In the genomic region with DNA sequence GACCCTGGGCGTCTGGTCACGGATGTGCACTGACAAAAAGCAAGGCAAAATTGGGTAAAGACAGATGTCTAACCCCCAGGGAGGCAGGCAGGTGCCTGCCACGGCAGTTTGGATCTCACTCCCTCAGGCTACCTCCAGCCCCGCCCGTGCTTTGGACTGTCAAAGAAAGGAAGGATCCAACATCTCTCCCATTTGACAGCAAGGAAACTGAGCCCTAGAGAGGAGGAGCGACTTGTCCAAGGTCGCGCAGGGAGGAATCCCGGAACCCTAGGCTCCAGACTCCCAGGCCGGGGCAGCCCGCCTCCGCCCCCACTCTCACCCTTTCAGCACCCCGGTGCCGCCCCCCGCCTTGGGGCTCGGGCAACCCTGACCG, we compare ENCODE assay signal across 5 cellular contexts.
TF ChIP-seq lines count a peak whose summit lies in the region.

No MANE protein-coding gene starts in this region.

TF ChIP-seq in SK-N-SH, 30 proteins besides CTCF, POLR2A, EP300 and RAD21:
- TF ChIP-seq, protein P1, sequence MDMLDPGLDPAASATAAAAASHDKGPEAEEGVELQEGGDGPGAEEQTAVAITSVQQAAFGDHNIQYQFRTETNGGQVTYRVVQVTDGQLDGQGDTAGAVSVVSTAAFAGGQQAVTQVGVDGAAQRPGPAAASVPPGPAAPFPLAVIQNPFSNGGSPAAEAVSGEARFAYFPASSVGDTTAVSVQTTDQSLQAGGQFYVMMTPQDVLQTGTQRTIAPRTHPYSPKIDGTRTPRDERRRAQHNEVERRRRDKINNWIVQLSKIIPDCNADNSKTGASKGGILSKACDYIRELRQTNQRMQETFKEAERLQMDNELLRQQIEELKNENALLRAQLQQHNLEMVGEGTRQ (IDR thresholded peaks at IDR 0.05; ENCODE audit: borderline replicate concordance, low read depth, low read length), result no peak
- TF ChIP-seq EZH2phosphoT487 (IDR thresholded peaks at IDR 0.05; ENCODE audit: borderline replicate concordance, low read depth) (no peak), SIN3A (IDR thresholded peaks at IDR 0.05; ENCODE audit: borderline replicate concordance, low read depth, low read length) (0 out of 2 replicates have a peak, but pooled peaks have one; percentile 43)

TF ChIP-seq in SK-N-SH treated with all-trans-retinoic acid at 6 μM for 48 hours, 23 proteins besides CTCF, POLR2A, EP300 and RAD21 (continues in another document):
- TF ChIP-seq ZNF565 (CRISPR knock-in tag; conservative IDR thresholded peaks at IDR 0.05; ENCODE audit: low read depth) (no peak), CSDC2 (CRISPR knock-in tag; IDR thresholded peaks at IDR 0.05) (no peak), ZNF70 (CRISPR knock-in tag; IDR thresholded peaks at IDR 0.05) (no peak), TCF4 (CRISPR knock-in tag; IDR thresholded peaks at IDR 0.05; ENCODE audit: borderline replicate concordance) (no peak), GLIS3 (CRISPR knock-in tag; IDR thresholded peaks at IDR 0.05) (no peak), PPARA (CRISPR knock-in tag; IDR thresholded peaks at IDR 0.05; ENCODE audit: borderline replicate concordance) (no peak), TOX (CRISPR knock-in tag; IDR thresholded peaks at IDR 0.05; ENCODE audit: borderline replicate concordance) (no peak), ZNF8 (CRISPR knock-in tag; IDR thresholded peaks at IDR 0.05) (no peak), ZFP30 (CRISPR knock-in tag; IDR thresholded peaks at IDR 0.05) (no peak), ESRRG (CRISPR knock-in tag; IDR thresholded peaks at IDR 0.05) (no peak)
- TF ChIP-seq, protein P2, sequence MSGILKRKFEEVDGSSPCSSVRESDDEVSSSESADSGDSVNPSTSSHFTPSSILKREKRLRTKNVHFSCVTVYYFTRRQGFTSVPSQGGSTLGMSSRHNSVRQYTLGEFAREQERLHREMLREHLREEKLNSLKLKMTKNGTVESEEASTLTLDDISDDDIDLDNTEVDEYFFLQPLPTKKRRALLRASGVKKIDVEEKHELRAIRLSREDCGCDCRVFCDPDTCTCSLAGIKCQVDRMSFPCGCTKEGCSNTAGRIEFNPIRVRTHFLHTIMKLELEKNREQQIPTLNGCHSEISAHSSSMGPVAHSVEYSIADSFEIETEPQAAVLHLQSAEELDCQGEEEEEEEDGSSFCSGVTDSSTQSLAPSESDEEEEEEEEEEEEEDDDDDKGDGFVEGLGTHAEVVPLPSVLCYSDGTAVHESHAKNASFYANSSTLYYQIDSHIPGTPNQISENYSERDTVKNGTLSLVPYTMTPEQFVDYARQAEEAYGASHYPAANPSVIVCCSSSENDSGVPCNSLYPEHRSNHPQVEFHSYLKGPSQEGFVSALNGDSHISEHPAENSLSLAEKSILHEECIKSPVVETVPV (CRISPR knock-in tag; IDR thresholded peaks at IDR 0.05), result no peak
- TF ChIP-seq, protein P3, sequence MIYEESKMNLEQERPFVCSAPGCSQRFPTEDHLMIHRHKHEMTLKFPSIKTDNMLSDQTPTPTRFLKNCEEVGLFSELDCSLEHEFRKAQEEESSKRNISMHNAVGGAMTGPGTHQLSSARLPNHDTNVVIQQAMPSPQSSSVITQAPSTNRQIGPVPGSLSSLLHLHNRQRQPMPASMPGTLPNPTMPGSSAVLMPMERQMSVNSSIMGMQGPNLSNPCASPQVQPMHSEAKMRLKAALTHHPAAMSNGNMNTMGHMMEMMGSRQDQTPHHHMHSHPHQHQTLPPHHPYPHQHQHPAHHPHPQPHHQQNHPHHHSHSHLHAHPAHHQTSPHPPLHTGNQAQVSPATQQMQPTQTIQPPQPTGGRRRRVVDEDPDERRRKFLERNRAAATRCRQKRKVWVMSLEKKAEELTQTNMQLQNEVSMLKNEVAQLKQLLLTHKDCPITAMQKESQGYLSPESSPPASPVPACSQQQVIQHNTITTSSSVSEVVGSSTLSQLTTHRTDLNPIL (CRISPR knock-in tag; IDR thresholded peaks at IDR 0.05; ENCODE audit: low read depth), result no peak

TF ChIP-seq in GM23338, 12 proteins besides CTCF, POLR2A, EP300 and RAD21:
- TF ChIP-seq CREB1 (CRISPR knock-in tag; IDR thresholded peaks at IDR 0.05; ENCODE audit: low read depth) (no peak), EZH2 (IDR thresholded peaks at IDR 0.05; ENCODE audit: low read depth, unreplicated experiment) (no peak), JUNB (IDR thresholded peaks at IDR 0.05; ENCODE audit: unreplicated experiment) (no peak), ZNF331 (CRISPR knock-in tag; IDR thresholded peaks at IDR 0.05; ENCODE audit: low read depth) (no peak)

TF ChIP-seq in GM12878, 131 proteins besides CTCF, POLR2A, EP300 and RAD21 (continues in another document):
- TF ChIP-seq IKZF2 (IDR thresholded peaks at IDR 0.05) (peak; percentile 80; a peak in 1 of 4 replicates), RELA (IDR thresholded peaks at IDR 0.05; ENCODE audit: borderline replicate concordance, partially characterized antibody) (no peak), IRF4 (IDR thresholded peaks at IDR 0.05; ENCODE audit: low read depth, low read length) (0 out of 2 replicates have a peak, but pooled peaks have one; percentile 14), EGR1 (IDR thresholded peaks at IDR 0.05; ENCODE audit: borderline replicate concordance in 1 of 2, low read depth in 2 of 2, low read length in 2 of 2) (peak in 1 of 2 experiments; percentile 67; a peak in 1 of 3 replicates), FOXM1 (IDR thresholded peaks at IDR 0.05; ENCODE audit: low read depth, low read length) (0 out of 2 replicates have a peak, but pooled peaks have one; percentile 5), MEF2B (IDR thresholded peaks at IDR 0.05; ENCODE audit: partially characterized antibody, poor library complexity, severe bottlenecking) (peak; percentile 73)
- TF ChIP-seq, protein P4, sequence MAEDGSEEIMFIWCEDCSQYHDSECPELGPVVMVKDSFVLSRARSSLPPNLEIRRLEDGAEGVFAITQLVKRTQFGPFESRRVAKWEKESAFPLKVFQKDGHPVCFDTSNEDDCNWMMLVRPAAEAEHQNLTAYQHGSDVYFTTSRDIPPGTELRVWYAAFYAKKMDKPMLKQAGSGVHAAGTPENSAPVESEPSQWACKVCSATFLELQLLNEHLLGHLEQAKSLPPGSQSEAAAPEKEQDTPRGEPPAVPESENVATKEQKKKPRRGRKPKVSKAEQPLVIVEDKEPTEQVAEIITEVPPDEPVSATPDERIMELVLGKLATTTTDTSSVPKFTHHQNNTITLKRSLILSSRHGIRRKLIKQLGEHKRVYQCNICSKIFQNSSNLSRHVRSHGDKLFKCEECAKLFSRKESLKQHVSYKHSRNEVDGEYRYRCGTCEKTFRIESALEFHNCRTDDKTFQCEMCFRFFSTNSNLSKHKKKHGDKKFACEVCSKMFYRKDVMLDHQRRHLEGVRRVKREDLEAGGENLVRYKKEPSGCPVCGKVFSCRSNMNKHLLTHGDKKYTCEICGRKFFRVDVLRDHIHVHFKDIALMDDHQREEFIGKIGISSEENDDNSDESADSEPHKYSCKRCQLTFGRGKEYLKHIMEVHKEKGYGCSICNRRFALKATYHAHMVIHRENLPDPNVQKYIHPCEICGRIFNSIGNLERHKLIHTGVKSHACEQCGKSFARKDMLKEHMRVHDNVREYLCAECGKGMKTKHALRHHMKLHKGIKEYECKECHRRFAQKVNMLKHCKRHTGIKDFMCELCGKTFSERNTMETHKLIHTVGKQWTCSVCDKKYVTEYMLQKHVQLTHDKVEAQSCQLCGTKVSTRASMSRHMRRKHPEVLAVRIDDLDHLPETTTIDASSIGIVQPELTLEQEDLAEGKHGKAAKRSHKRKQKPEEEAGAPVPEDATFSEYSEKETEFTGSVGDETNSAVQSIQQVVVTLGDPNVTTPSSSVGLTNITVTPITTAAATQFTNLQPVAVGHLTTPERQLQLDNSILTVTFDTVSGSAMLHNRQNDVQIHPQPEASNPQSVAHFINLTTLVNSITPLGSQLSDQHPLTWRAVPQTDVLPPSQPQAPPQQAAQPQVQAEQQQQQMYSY (CRISPR knock-in tag; IDR thresholded peaks at IDR 0.05), result no peak
- TF ChIP-seq, protein P5, sequence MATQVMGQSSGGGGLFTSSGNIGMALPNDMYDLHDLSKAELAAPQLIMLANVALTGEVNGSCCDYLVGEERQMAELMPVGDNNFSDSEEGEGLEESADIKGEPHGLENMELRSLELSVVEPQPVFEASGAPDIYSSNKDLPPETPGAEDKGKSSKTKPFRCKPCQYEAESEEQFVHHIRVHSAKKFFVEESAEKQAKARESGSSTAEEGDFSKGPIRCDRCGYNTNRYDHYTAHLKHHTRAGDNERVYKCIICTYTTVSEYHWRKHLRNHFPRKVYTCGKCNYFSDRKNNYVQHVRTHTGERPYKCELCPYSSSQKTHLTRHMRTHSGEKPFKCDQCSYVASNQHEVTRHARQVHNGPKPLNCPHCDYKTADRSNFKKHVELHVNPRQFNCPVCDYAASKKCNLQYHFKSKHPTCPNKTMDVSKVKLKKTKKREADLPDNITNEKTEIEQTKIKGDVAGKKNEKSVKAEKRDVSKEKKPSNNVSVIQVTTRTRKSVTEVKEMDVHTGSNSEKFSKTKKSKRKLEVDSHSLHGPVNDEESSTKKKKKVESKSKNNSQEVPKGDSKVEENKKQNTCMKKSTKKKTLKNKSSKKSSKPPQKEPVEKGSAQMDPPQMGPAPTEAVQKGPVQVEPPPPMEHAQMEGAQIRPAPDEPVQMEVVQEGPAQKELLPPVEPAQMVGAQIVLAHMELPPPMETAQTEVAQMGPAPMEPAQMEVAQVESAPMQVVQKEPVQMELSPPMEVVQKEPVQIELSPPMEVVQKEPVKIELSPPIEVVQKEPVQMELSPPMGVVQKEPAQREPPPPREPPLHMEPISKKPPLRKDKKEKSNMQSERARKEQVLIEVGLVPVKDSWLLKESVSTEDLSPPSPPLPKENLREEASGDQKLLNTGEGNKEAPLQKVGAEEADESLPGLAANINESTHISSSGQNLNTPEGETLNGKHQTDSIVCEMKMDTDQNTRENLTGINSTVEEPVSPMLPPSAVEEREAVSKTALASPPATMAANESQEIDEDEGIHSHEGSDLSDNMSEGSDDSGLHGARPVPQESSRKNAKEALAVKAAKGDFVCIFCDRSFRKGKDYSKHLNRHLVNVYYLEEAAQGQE (IDR thresholded peaks at IDR 0.05; ENCODE audit: low read depth, low read length), result no peak

TF ChIP-seq in HepG2, 621 proteins besides CTCF, POLR2A, EP300 and RAD21 (continues in another document):
- TF ChIP-seq, protein P6, sequence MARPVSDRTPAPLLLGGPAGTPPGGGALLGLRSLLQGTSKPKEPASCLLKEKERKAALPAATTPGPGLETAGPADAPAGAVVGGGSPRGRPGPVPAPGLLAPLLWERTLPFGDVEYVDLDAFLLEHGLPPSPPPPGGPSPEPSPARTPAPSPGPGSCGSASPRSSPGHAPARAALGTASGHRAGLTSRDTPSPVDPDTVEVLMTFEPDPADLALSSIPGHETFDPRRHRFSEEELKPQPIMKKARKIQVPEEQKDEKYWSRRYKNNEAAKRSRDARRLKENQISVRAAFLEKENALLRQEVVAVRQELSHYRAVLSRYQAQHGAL (CRISPR knock-in tag; IDR thresholded peaks at IDR 0.05; ENCODE audit: not compliant biosample characterization), result no peak
- peak; percentile 89 for TF ChIP-seq ZNF629 (CRISPR knock-in tag; conservative IDR thresholded peaks at IDR 0.05)
- TF ChIP-seq, protein P7, sequence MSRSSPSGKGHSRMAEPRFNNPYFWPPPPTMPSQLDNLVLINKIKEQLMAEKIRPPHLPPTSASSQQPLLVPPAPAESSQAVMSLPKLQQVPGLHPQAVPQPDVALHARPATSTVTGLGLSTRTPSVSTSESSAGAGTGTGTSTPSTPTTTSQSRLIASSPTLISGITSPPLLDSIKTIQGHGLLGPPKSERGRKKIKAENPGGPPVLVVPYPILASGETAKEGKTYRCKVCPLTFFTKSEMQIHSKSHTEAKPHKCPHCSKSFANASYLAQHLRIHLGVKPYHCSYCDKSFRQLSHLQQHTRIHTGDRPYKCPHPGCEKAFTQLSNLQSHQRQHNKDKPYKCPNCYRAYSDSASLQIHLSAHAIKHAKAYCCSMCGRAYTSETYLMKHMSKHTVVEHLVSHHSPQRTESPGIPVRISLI (CRISPR knock-in tag; IDR thresholded peaks at IDR 0.05; ENCODE audit: borderline replicate concordance), result no peak
- TF ChIP-seq ZNF3 (CRISPR knock-in tag; IDR thresholded peaks at IDR 0.05), result no peak
- TF ChIP-seq SKI (IDR thresholded peaks at IDR 0.05; ENCODE audit: partially characterized antibody), result no peak
- TF ChIP-seq, protein P8, sequence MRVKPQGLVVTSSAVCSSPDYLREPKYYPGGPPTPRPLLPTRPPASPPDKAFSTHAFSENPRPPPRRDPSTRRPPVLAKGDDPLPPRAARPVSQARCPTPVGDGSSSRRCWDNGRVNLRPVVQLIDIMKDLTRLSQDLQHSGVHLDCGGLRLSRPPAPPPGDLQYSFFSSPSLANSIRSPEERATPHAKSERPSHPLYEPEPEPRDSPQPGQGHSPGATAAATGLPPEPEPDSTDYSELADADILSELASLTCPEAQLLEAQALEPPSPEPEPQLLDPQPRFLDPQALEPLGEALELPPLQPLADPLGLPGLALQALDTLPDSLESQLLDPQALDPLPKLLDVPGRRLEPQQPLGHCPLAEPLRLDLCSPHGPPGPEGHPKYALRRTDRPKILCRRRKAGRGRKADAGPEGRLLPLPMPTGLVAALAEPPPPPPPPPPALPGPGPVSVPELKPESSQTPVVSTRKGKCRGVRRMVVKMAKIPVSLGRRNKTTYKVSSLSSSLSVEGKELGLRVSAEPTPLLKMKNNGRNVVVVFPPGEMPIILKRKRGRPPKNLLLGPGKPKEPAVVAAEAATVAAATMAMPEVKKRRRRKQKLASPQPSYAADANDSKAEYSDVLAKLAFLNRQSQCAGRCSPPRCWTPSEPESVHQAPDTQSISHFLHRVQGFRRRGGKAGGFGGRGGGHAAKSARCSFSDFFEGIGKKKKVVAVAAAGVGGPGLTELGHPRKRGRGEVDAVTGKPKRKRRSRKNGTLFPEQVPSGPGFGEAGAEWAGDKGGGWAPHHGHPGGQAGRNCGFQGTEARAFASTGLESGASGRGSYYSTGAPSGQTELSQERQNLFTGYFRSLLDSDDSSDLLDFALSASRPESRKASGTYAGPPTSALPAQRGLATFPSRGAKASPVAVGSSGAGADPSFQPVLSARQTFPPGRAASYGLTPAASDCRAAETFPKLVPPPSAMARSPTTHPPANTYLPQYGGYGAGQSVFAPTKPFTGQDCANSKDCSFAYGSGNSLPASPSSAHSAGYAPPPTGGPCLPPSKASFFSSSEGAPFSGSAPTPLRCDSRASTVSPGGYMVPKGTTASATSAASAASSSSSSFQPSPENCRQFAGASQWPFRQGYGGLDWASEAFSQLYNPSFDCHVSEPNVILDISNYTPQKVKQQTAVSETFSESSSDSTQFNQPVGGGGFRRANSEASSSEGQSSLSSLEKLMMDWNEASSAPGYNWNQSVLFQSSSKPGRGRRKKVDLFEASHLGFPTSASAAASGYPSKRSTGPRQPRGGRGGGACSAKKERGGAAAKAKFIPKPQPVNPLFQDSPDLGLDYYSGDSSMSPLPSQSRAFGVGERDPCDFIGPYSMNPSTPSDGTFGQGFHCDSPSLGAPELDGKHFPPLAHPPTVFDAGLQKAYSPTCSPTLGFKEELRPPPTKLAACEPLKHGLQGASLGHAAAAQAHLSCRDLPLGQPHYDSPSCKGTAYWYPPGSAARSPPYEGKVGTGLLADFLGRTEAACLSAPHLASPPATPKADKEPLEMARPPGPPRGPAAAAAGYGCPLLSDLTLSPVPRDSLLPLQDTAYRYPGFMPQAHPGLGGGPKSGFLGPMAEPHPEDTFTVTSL (CRISPR knock-in tag; IDR thresholded peaks at IDR 0.05; ENCODE audit: borderline replicate concordance), result peak; percentile 24; the same call in 1 of the 2 replicates
- 0 out of 2 replicates have a peak, but pooled peaks have one; percentile 31 for TF ChIP-seq MEIS1 (CRISPR knock-in tag; IDR thresholded peaks at IDR 0.05; ENCODE audit: borderline replicate concordance)
- TF ChIP-seq, protein P9, sequence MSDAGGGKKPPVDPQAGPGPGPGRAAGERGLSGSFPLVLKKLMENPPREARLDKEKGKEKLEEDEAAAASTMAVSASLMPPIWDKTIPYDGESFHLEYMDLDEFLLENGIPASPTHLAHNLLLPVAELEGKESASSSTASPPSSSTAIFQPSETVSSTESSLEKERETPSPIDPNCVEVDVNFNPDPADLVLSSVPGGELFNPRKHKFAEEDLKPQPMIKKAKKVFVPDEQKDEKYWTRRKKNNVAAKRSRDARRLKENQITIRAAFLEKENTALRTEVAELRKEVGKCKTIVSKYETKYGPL (CRISPR knock-in tag; IDR thresholded peaks at IDR 0.05), result no peak
- no peak for TF ChIP-seq SRF (IDR thresholded peaks at IDR 0.05; ENCODE audit: low read depth, low read length)
- 0 out of 2 replicates have a peak, but pooled peaks have one; percentile 31 for TF ChIP-seq ZNF713 (CRISPR knock-in tag; IDR thresholded peaks at IDR 0.05)
